Comparison of ENCODE assay signal across 8 cellular contexts in genomic region chrX:47191806-47192401, GRCh38. TPM values are rescaled to one million over a fixed set of nuclear protein-coding genes. Genes with fewer than 3 reads are reported as not detected.
DNase-seq lines count a peak whose midpoint lies in the region; ATAC-seq, FAIRE-seq and TF ChIP-seq lines count a peak whose summit lies in the region.

No MANE protein-coding gene starts in this region.

- peak overlapping the region in 1 of 2 experiments; percentile 4; a peak in 1 of 4 replicates for H4K8ac ChIP-seq in IMR-90 (ENCODE audit: low read depth in 2 of 2, low read length in 2 of 2)

- TF ChIP-seq RAD21 in IMR-90 (IDR thresholded peaks at IDR 0.05; ENCODE audit: low read length): no peak
- TF ChIP-seq RAD21 in GM12878 (IDR thresholded peaks at IDR 0.05; ENCODE audit: insufficient read depth, low read depth, low read length): no peak

- no peak for TF ChIP-seq POLR2A in IMR-90 (IDR thresholded peaks at IDR 0.05; ENCODE audit: low read depth, low read length)
- no peak for TF ChIP-seq POLR2A in GM12878 (IDR thresholded peaks at IDR 0.05; ENCODE audit: low read depth, low read length)

- no peak overlapping the region for H3K56ac ChIP-seq in IMR-90 (ENCODE audit: extremely low read depth, insufficient read depth, low read length)

- H2BK120ac ChIP-seq in IMR-90 (ENCODE audit: low read depth, low read length): no peak overlapping the region

- H2BK5ac ChIP-seq in IMR-90 (ENCODE audit: low read depth, low read length, poor library complexity, severe bottlenecking): no peak overlapping the region

- no peak overlapping the region for H2AK5ac ChIP-seq in IMR-90 (ENCODE audit: low read depth, low read length)

- H2AK9ac ChIP-seq in IMR-90 (replicated peaks; ENCODE audit: low read depth, low read length, poor library complexity): peak overlapping the region; percentile 40

- H2BK20ac ChIP-seq in IMR-90 (ENCODE audit: low read depth, low read length): no peak overlapping the region

- peak overlapping the region; percentile 81 for H3K9ac ChIP-seq in BLaER1
- H3K9ac ChIP-seq in IMR-90 (ENCODE audit: low read depth, low read length): peak overlapping the region; percentile 16; the same call in 1 of the 2 replicates
- peak overlapping the region; percentile 84 for H3K9ac ChIP-seq in GM12878 (ENCODE audit: control insufficient read depth, insufficient read depth, low read length)

- H4K20me1 ChIP-seq in BLaER1 (peaks cover 30% of the 10 kb centered on the region), IMR-90 (ENCODE audit: insufficient read depth, low read length) (peaks cover 27% of the 10 kb centered on the region), GM12878 (ENCODE audit: control insufficient read depth, insufficient read depth) (no peaks in the 10 kb centered on the region)

- no peaks in the 10 kb centered on the region for H3K9me3 Mint-ChIP-seq in mesothelial cell of epicardium

- no peaks in the 10 kb centered on the region for H3K36me3 Mint-ChIP-seq in mesothelial cell of epicardium

- dilution Hi-C loops in IMR-90 (cut with HindIII; ENCODE audit: low sequenced_read_pairs, unreplicated experiment): no loop called here

- H3K27ac ChIP-seq in BLaER1 (peak overlapping the region; percentile 78), IMR-90 (ENCODE audit: insufficient read depth, low read length) (no peak overlapping the region), GM12878 (ENCODE audit: control insufficient read depth, insufficient read depth) (peak overlapping the region; percentile 78)

- BruUV-seq in IMR-90 (replicated peaks; lab: Mats Ljungman, UMichigan): no TSS peak
- TSS peak; percentile 4 for BruUV-seq in GM12878 (replicated peaks; lab: Mats Ljungman, UMichigan)

- in situ Hi-C loops in IMR-90 (cut with MboI; ENCODE audit: low sequenced_read_pairs): loop anchor here (10.0 kb wide), 2 partner anchors 193 to 333 kb away; no protein-coding TSS in a partner anchor
- in situ Hi-C loops in GM12878 (cut with MboI): loop anchor here (5.0 to 10.0 kb wide), 2 partner anchors 195 to 463 kb away; partner anchors contain the start of genes ELK1 and UXT

- no peak for FAIRE-seq in GM12878 (lab: Jason Lieb, UNC)

- 0 out of 2 replicates have a peak overlapping the region, but pooled peaks have one; percentile 33 for H3K14ac ChIP-seq in IMR-90 (replicated peaks; ENCODE audit: low read depth, low read length)

- H3K4me2 ChIP-seq in BLaER1 (peak overlapping the region; percentile 76), IMR-90 (ENCODE audit: low read depth, low read length) (peak overlapping the region; percentile 66), GM12878 (ENCODE audit: control insufficient read depth, insufficient read depth) (peak overlapping the region; percentile 24)

- no peak overlapping the region for H4K91ac ChIP-seq in IMR-90 (ENCODE audit: insufficient read depth, low read depth, low read length)

- peak overlapping the region; percentile 67 for H2AFZ ChIP-seq in IMR-90 (replicated peaks; ENCODE audit: low read length, poor library complexity)
- no peak overlapping the region for H2AFZ ChIP-seq in GM12878 (ENCODE audit: control insufficient read depth, low read depth, low read length)

- H3K27ac Mint-ChIP-seq in mesothelial cell of epicardium: no peak overlapping the region

- CTCF ChIA-PET in IMR-90 (lab: Yijun Ruan, JAX) (interaction anchor here (0.6 kb wide), 1 partner anchor 106 kb away, joined by 3 read pairs; no protein-coding TSS in a partner anchor), GM12878 (lab: Yijun Ruan, JAX) (interaction anchor here (1.1 to 1.8 kb wide), 5 partner anchors 47 to 331 kb away, joined by 3 to 14 read pairs (median 3); partner anchors contain the start of genes NDUFB11, RBM10 and ZNF157)

- H3K27me3 Mint-ChIP-seq in mesothelial cell of epicardium (ENCODE audit: low read depth): no peaks in the 10 kb centered on the region

- peaks cover 17% of the 10 kb centered on the region for H3K36me3 ChIP-seq in BLaER1
- peaks cover 10% of the 10 kb centered on the region for H3K36me3 ChIP-seq in IMR-90 (ENCODE audit: control insufficient read depth, insufficient read depth, low read length)
- no peaks in the 10 kb centered on the region; a peak in 1 of 4 replicates for H3K36me3 ChIP-seq in GM12878 (ENCODE audit: control insufficient read depth in 2 of 2, insufficient read depth in 2 of 2, low read length in 1 of 2)

- TF ChIP-seq EP300 in GM12878 (IDR thresholded peaks at IDR 0.05; ENCODE audit: borderline replicate concordance in 1 of 2, control insufficient read depth in 1 of 2, low read depth in 2 of 2, low read length in 2 of 2): no peak

- no peak overlapping the region for H3K18ac ChIP-seq in IMR-90 (ENCODE audit: low read depth, low read length)

- H3K79me2 ChIP-seq in GM12878 (ENCODE audit: control insufficient read depth, insufficient read depth, low read length): peaks cover 45% of the 10 kb centered on the region

- H3K4ac ChIP-seq in IMR-90 (ENCODE audit: low read depth, low read length): no peak overlapping the region

- H3K4me1 Mint-ChIP-seq in mesothelial cell of epicardium: peaks cover 37% of the 10 kb centered on the region

- no peak overlapping the region for H4K5ac ChIP-seq in IMR-90 (ENCODE audit: low read depth, low read length)

- POLR2A ChIA-PET in IMR-90 (lab: Charles Lee; ENCODE audit: unreplicated experiment) (no interaction called here), GM12878 (lab: Charles Lee) (interaction anchor here (1.1 to 3.4 kb wide), 6 partner anchors 10 to 290 kb away, joined by 3 to 25 read pairs (median 5); partner anchors contain the start of genes CDK16, NDUFB11 and RBM10)

- WGBS in IMR-90 (ENCODE audit: extremely low coverage in 2 of 2, insufficient read length in 1 of 2), 2 experiments: no CpG with 5 or more reads among the region's 16 CpGs
- 36% methylated on average over 16 of the region's 16 CpGs for WGBS in GM12878 (ENCODE audit: insufficient coverage, insufficient replicate concordance, low lambda C conversion rate, missing lambda C conversion rate)

- DNase-seq in IMR-90 (no peak), GM12878 (ENCODE audit: low read depth, low spot score) (no peak), mesothelial cell of epicardium (ENCODE audit: low spot score in 2 of 2, unreplicated experiment in 2 of 2) (no peak), activated gamma-delta T cell treated with Interleukin-2 at 50 U/mL for 16 hours (no peak), anterior cingulate cortex (lab: John Stamatoyannopoulos, UW) (no peak)
- DNase-seq in stimulated activated CD4-positive, alpha-beta T cell treated with anti-CD3 and anti-CD28 coated beads, Interleukin-4, amount 100 ng/mL, for 4 hours: no peak

- TF ChIP-seq CTCF in IMR-90 (conservative IDR thresholded peaks at IDR 0.05; ENCODE audit: low read depth, low read length) (no peak), GM12878 (IDR thresholded peaks at IDR 0.05 in 2 of 3, conservative IDR thresholded peaks at IDR 0.05 in 1 of 3; ENCODE audit: control insufficient read depth in 2 of 3, extremely low read depth in 1 of 3, insufficient read depth in 1 of 3, low read depth in 3 of 3, low read length in 3 of 3) (no peak), mesothelial cell of epicardium (IDR thresholded peaks at IDR 0.05; ENCODE audit: unreplicated experiment) (no peak)

- H3K23ac ChIP-seq in IMR-90 (ENCODE audit: low read depth, low read length): 0 out of 2 replicates have a peak overlapping the region, but pooled peaks have one; percentile 62

- H3K27me3 ChIP-seq in BLaER1 (no peaks in the 10 kb centered on the region), IMR-90 (ENCODE audit: control insufficient read depth, insufficient read depth, low read length) (no peaks in the 10 kb centered on the region; the same call in 1 of the 2 replicates), GM12878 (replicated peaks in 1 of 2; ENCODE audit: control insufficient read depth in 2 of 2, insufficient read depth in 2 of 2, low read length in 1 of 2) (no peaks in the 10 kb centered on the region)

- no peaks in the 10 kb centered on the region; the same call in 1 of the 2 replicates for H3K9me1 ChIP-seq in IMR-90 (ENCODE audit: insufficient read depth, low read length)

- peak overlapping the region; percentile 80 for H3K4me3 Mint-ChIP-seq in mesothelial cell of epicardium

- H3K79me1 ChIP-seq in IMR-90 (ENCODE audit: low read depth in 1 of 2, low read length in 2 of 2): peaks cover 8 to 31% of the 10 kb centered on the region in 2 experiments

- SMC1A ChIA-PET in GM12878 (lab: Charles Lee; ENCODE audit: uncharacterized antibody, unreplicated experiment): interaction anchor here (0.7 to 2.4 kb wide), 4 partner anchors 46 to 345 kb away, joined by 3 to 8 read pairs (median 6); partner anchors contain the start of genes NDUFB11 and RBM10

- H3K4me3 ChIP-seq in BLaER1 (peak overlapping the region; percentile 90), IMR-90 (ENCODE audit: insufficient read depth, low read depth, low read length) (peak overlapping the region; percentile 60), GM12878 (peak overlapping the region; percentile 77)

- ATAC-seq in IMR-90 (ENCODE audit: low read depth): no peak
- peak; percentile 7; the same call in 2 of the 3 replicates for ATAC-seq in GM12878
- ATAC-seq in HG02571 (IDR thresholded peaks at IDR 0.05; ENCODE audit: unreplicated experiment): no peak

- H3K4me1 ChIP-seq in BLaER1: peaks cover 42% of the 10 kb centered on the region
- peaks cover 15% of the 10 kb centered on the region for H3K4me1 ChIP-seq in IMR-90 (ENCODE audit: control insufficient read depth, insufficient read depth, low read length)
- peaks cover 10% of the 10 kb centered on the region for H3K4me1 ChIP-seq in GM12878 (ENCODE audit: control insufficient read depth, insufficient read depth, low read length)

- no peaks in the 10 kb centered on the region for H3K9me3 ChIP-seq in BLaER1
- no peaks in the 10 kb centered on the region for H3K9me3 ChIP-seq in IMR-90 (ENCODE audit: control insufficient read depth, insufficient read depth, low read length)
- no peaks in the 10 kb centered on the region for H3K9me3 ChIP-seq in GM12878 (replicated peaks; ENCODE audit: control insufficient read depth, insufficient read depth, low read length)

- no peak overlapping the region for H2BK15ac ChIP-seq in IMR-90 (ENCODE audit: low read depth, low read length)

- RAD21 ChIA-PET in GM12878 (lab: Charles Lee; ENCODE audit: unreplicated experiment): interaction anchor here (1.1 to 2.5 kb wide), 3 partner anchors 26 to 332 kb away, joined by 4 to 14 read pairs (median 8); partner anchors contain the start of genes CDK16, NDUFB11 and RBM10

- intact Hi-C loops in IMR-90 (cut with micrococcal nuclease) (loop anchor here (2.0 to 5.0 kb wide), 4 partner anchors 121 to 833 kb away; partner anchors contain the start of gene ZNF41), GM12878 (cut with micrococcal nuclease; ENCODE audit: unreplicated experiment) (loop anchor here (2.0 to 5.0 kb wide), 6 partner anchors 27 to 1755 kb away; partner anchors contain the start of genes CDK16, NDUFB11 and RBM10)

RNA-seq across cellular contexts. Expression of gene UBA1, which starts 1.7 kb away (rescaled TPM):
- total RNA-seq in IMR-90 (2012; rRNA removed) (256 and 299 TPM in 2 replicates), GM12878 (2014; rRNA removed) (228 and 255 TPM in 2 replicates), GM12878 (2014; rRNA removed; fragmentation: Illumina TruSeq; extraction: Trizol) (60.1 and 64.7 TPM in 2 replicates), GM12878 (2021) (296 and 314 TPM in 2 replicates), mesothelial cell of epicardium (349 to 350 TPM (median 350 TPM) in 3 replicates)
- polyA plus RNA-seq in IMR-90 (2012; rRNA removed) (343 and 366 TPM in 2 replicates), GM12878 (2011; rRNA removed) (96.5 and 271 TPM in 2 replicates), GM12878 (2014; fragmentation: Illumina TruSeq; extraction: Trizol) (121 and 180 TPM in 2 replicates), GM12878 (2014; fragmentation: Nextera tagmentation; extraction: Ambion mirVana) (10 to 100 TPM; 60.4 to 79.9 TPM), GM12878 (2014; rRNA removed) (225 and 247 TPM in 2 replicates), GM12878 (2016; fragmentation: Nextera tagmentation; extraction: Ambion mirVana) (100 to 1,000 TPM; 208 to 229 TPM)
- polyA plus RNA-seq in IMR-90 (2012; cell fraction: cytosol; rRNA removed): 253 and 341 TPM in 2 replicates
- 285 and 480 TPM in 2 replicates for polyA plus RNA-seq in IMR-90 (2012; cell fraction: nucleus; rRNA removed; ENCODE audit: low replicate concordance)
- total RNA-seq in GM12878 (2013; cell fraction: nucleolus; rRNA removed): 132 and 146 TPM in 2 replicates
- 130 TPM for polyA plus RNA-seq in GM12878 (2011; ENCODE audit: low read depth)
- polyA plus RNA-seq in GM12878 (2011; cell fraction: cytosol; rRNA removed): 291 and 337 TPM in 2 replicates
- 336 and 470 TPM in 2 replicates for polyA plus RNA-seq in GM12878 (2011; cell fraction: nucleus; rRNA removed)
- 161 and 179 TPM in 2 replicates for polyA plus RNA-seq in GM12878 (2012)
- 354 and 380 TPM in 2 replicates for polyA minus RNA-seq in GM12878 (2011; rRNA and poly(A)+ RNA removed)
- polyA minus RNA-seq in GM12878 (2011; cell fraction: cytosol; rRNA and poly(A)+ RNA removed): 111 and 133 TPM in 2 replicates
- polyA minus RNA-seq in GM12878 (2011; cell fraction: nucleus; rRNA and poly(A)+ RNA removed): 65.5 and 116 TPM in 2 replicates

RNA-seq across cellular contexts. Expression of gene CDK16, which starts 26.6 kb away (rescaled TPM):
- total RNA-seq in IMR-90 (2012; rRNA removed) (69.4 and 85.3 TPM in 2 replicates), GM12878 (2014; rRNA removed) (45.6 and 45.7 TPM in 2 replicates), GM12878 (2014; rRNA removed; fragmentation: Illumina TruSeq; extraction: Trizol) (32.0 and 32.1 TPM in 2 replicates), GM12878 (2021) (63.5 and 64.5 TPM in 2 replicates), mesothelial cell of epicardium (216 to 226 TPM (median 221 TPM) in 3 replicates)
- polyA plus RNA-seq in IMR-90 (2012; rRNA removed) (106 and 116 TPM in 2 replicates), GM12878 (2011; rRNA removed) (36.5 and 75.1 TPM in 2 replicates), GM12878 (2014; fragmentation: Illumina TruSeq; extraction: Trizol) (41.4 and 50.7 TPM in 2 replicates), GM12878 (2014; fragmentation: Nextera tagmentation; extraction: Ambion mirVana) (1 to 10 TPM; 2.4 to 4.1 TPM), GM12878 (2014; rRNA removed) (57.1 and 64.1 TPM in 2 replicates), GM12878 (2016; fragmentation: Nextera tagmentation; extraction: Ambion mirVana) (10 to 100 TPM; 43.7 to 52.7 TPM)
- 72.0 and 131 TPM in 2 replicates for polyA plus RNA-seq in IMR-90 (2012; cell fraction: cytosol; rRNA removed)
- polyA plus RNA-seq in IMR-90 (2012; cell fraction: nucleus; rRNA removed; ENCODE audit: low replicate concordance): 187 and 297 TPM in 2 replicates
- total RNA-seq in GM12878 (2013; cell fraction: nucleolus; rRNA removed): 48.3 and 52.2 TPM in 2 replicates
- polyA plus RNA-seq in GM12878 (2011; ENCODE audit: low read depth): 42.8 TPM
- polyA plus RNA-seq in GM12878 (2011; cell fraction: cytosol; rRNA removed): 92.7 and 112 TPM in 2 replicates
- 278 and 292 TPM in 2 replicates for polyA plus RNA-seq in GM12878 (2011; cell fraction: nucleus; rRNA removed)
- polyA plus RNA-seq in GM12878 (2012): 54.4 and 59.2 TPM in 2 replicates
- polyA minus RNA-seq in GM12878 (2011; rRNA and poly(A)+ RNA removed): 83.6 and 118 TPM in 2 replicates
- polyA minus RNA-seq in GM12878 (2011; cell fraction: cytosol; rRNA and poly(A)+ RNA removed): 46.0 and 50.3 TPM in 2 replicates
- 40.9 and 54.2 TPM in 2 replicates for polyA minus RNA-seq in GM12878 (2011; cell fraction: nucleus; rRNA and poly(A)+ RNA removed)

RNA-seq across cellular contexts. Expression of gene USP11, which starts 40.9 kb away (rescaled TPM):
- total RNA-seq in IMR-90 (2012; rRNA removed) (50.5 and 59.7 TPM in 2 replicates), GM12878 (2014; rRNA removed) (15.8 and 20.0 TPM in 2 replicates), GM12878 (2014; rRNA removed; fragmentation: Illumina TruSeq; extraction: Trizol) (13.1 and 14.6 TPM in 2 replicates), GM12878 (2021) (37.5 and 42.3 TPM in 2 replicates), mesothelial cell of epicardium (315 to 337 TPM (median 315 TPM) in 3 replicates)
- polyA plus RNA-seq in IMR-90 (2012; rRNA removed) (33.0 and 33.5 TPM in 2 replicates), GM12878 (2011; rRNA removed) (9.1 and 24.7 TPM in 2 replicates), GM12878 (2014; fragmentation: Illumina TruSeq; extraction: Trizol) (19.9 and 21.0 TPM in 2 replicates), GM12878 (2014; fragmentation: Nextera tagmentation; extraction: Ambion mirVana) (1 to 10 TPM; 3.3 to 5.9 TPM), GM12878 (2014; rRNA removed) (21.8 and 25.1 TPM in 2 replicates), GM12878 (2016; fragmentation: Nextera tagmentation; extraction: Ambion mirVana) (10 to 100 TPM; 42.5 to 44.0 TPM)
- 18.8 and 25.3 TPM in 2 replicates for polyA plus RNA-seq in IMR-90 (2012; cell fraction: cytosol; rRNA removed)
- polyA plus RNA-seq in IMR-90 (2012; cell fraction: nucleus; rRNA removed; ENCODE audit: low replicate concordance): 110 and 113 TPM in 2 replicates
- total RNA-seq in GM12878 (2013; cell fraction: nucleolus; rRNA removed): 57.1 and 66.4 TPM in 2 replicates
- 22.8 TPM for polyA plus RNA-seq in GM12878 (2011; ENCODE audit: low read depth)
- 18.6 and 21.9 TPM in 2 replicates for polyA plus RNA-seq in GM12878 (2011; cell fraction: cytosol; rRNA removed)
- 79.1 and 80.0 TPM in 2 replicates for polyA plus RNA-seq in GM12878 (2011; cell fraction: nucleus; rRNA removed)
- polyA plus RNA-seq in GM12878 (2012): 43.0 and 52.9 TPM in 2 replicates
- polyA minus RNA-seq in GM12878 (2011; rRNA and poly(A)+ RNA removed): 50.6 and 62.9 TPM in 2 replicates
- polyA minus RNA-seq in GM12878 (2011; cell fraction: cytosol; rRNA and poly(A)+ RNA removed): 19.5 and 23.9 TPM in 2 replicates
- polyA minus RNA-seq in GM12878 (2011; cell fraction: nucleus; rRNA and poly(A)+ RNA removed): 31.4 and 64.7 TPM in 2 replicates

RNA-seq across cellular contexts. Expression of gene RBM10, which starts 46.9 kb away (rescaled TPM):
- total RNA-seq in IMR-90 (2012; rRNA removed) (36.0 and 37.8 TPM in 2 replicates), GM12878 (2014; rRNA removed) (46.8 and 48.0 TPM in 2 replicates), GM12878 (2014; rRNA removed; fragmentation: Illumina TruSeq; extraction: Trizol) (20.7 and 24.8 TPM in 2 replicates), GM12878 (2021) (55.5 and 57.6 TPM in 2 replicates), mesothelial cell of epicardium (56.7 to 61.4 TPM (median 58.7 TPM) in 3 replicates)
- polyA plus RNA-seq in IMR-90 (2012; rRNA removed) (33.4 and 38.3 TPM in 2 replicates), GM12878 (2011; rRNA removed) (7.8 and 16.0 TPM in 2 replicates), GM12878 (2014; fragmentation: Illumina TruSeq; extraction: Trizol) (10.4 and 22.5 TPM in 2 replicates), GM12878 (2014; fragmentation: Nextera tagmentation; extraction: Ambion mirVana) (1 to 10 TPM; 1.4 to 4.4 TPM), GM12878 (2014; rRNA removed) (34.9 and 40.2 TPM in 2 replicates), GM12878 (2016; fragmentation: Nextera tagmentation; extraction: Ambion mirVana) (10 to 100 TPM; 50.0 to 60.0 TPM)
- polyA plus RNA-seq in IMR-90 (2012; cell fraction: cytosol; rRNA removed): 26.7 and 40.1 TPM in 2 replicates
- polyA plus RNA-seq in IMR-90 (2012; cell fraction: nucleus; rRNA removed; ENCODE audit: low replicate concordance): 61.7 and 97.3 TPM in 2 replicates
- total RNA-seq in GM12878 (2013; cell fraction: nucleolus; rRNA removed): 20.5 and 23.3 TPM in 2 replicates
- polyA plus RNA-seq in GM12878 (2011; ENCODE audit: low read depth): 9.2 TPM
- polyA plus RNA-seq in GM12878 (2011; cell fraction: cytosol; rRNA removed): 26.5 and 30.1 TPM in 2 replicates
- polyA plus RNA-seq in GM12878 (2011; cell fraction: nucleus; rRNA removed): 65.0 and 78.6 TPM in 2 replicates
- polyA plus RNA-seq in GM12878 (2012): 28.7 and 33.3 TPM in 2 replicates
- polyA minus RNA-seq in GM12878 (2011; rRNA and poly(A)+ RNA removed): 18.5 and 31.5 TPM in 2 replicates
- 20.6 and 22.2 TPM in 2 replicates for polyA minus RNA-seq in GM12878 (2011; cell fraction: cytosol; rRNA and poly(A)+ RNA removed)
- 9.6 and 17.0 TPM in 2 replicates for polyA minus RNA-seq in GM12878 (2011; cell fraction: nucleus; rRNA and poly(A)+ RNA removed)

RNA-seq across cellular contexts. Expression of gene NDUFB11, which starts 47.4 kb away (rescaled TPM):
- total RNA-seq in IMR-90 (2012; rRNA removed) (17.0 and 24.4 TPM in 2 replicates), GM12878 (2014; rRNA removed) (179 and 202 TPM in 2 replicates), GM12878 (2014; rRNA removed; fragmentation: Illumina TruSeq; extraction: Trizol) (51.2 and 60.8 TPM in 2 replicates), GM12878 (2021) (101 and 106 TPM in 2 replicates), mesothelial cell of epicardium (82.9 to 85.7 TPM (median 83.9 TPM) in 3 replicates)
- polyA plus RNA-seq in IMR-90 (2012; rRNA removed) (58.3 and 67.7 TPM in 2 replicates), GM12878 (2011; rRNA removed) (27.3 and 53.4 TPM in 2 replicates), GM12878 (2014; fragmentation: Illumina TruSeq; extraction: Trizol) (41.5 and 42.5 TPM in 2 replicates), GM12878 (2014; fragmentation: Nextera tagmentation; extraction: Ambion mirVana) (10 to 100 TPM; 16.1 to 44.5 TPM), GM12878 (2014; rRNA removed) (164 and 211 TPM in 2 replicates), GM12878 (2016; fragmentation: Nextera tagmentation; extraction: Ambion mirVana) (100 to 1,000 TPM; 197 to 199 TPM)
- polyA plus RNA-seq in IMR-90 (2012; cell fraction: cytosol; rRNA removed): 115 and 212 TPM in 2 replicates
- polyA plus RNA-seq in IMR-90 (2012; cell fraction: nucleus; rRNA removed; ENCODE audit: low replicate concordance): 20.4 and 29.9 TPM in 2 replicates
- total RNA-seq in GM12878 (2013; cell fraction: nucleolus; rRNA removed): 6.3 and 11.1 TPM in 2 replicates
- polyA plus RNA-seq in GM12878 (2011; ENCODE audit: low read depth): 14.4 TPM
- 92.9 and 97.2 TPM in 2 replicates for polyA plus RNA-seq in GM12878 (2011; cell fraction: cytosol; rRNA removed)
- polyA plus RNA-seq in GM12878 (2011; cell fraction: nucleus; rRNA removed): 33.8 and 41.1 TPM in 2 replicates
- 89.4 and 91.6 TPM in 2 replicates for polyA plus RNA-seq in GM12878 (2012)
- polyA minus RNA-seq in GM12878 (2011; rRNA and poly(A)+ RNA removed): 46.4 and 67.7 TPM in 2 replicates
- 24.2 and 27.1 TPM in 2 replicates for polyA minus RNA-seq in GM12878 (2011; cell fraction: cytosol; rRNA and poly(A)+ RNA removed)
- polyA minus RNA-seq in GM12878 (2011; cell fraction: nucleus; rRNA and poly(A)+ RNA removed): 8.1 and 15.1 TPM in 2 replicates

Comparison
In these comparisons a context has a peak if more than half of its experiments do, and no peak if none do; other contexts are left out.
1. H3K4me2 ChIP-seq: peak in every context shown above with its lines; median percentile 76 in BLaER1; 66 in IMR-90; 24 in GM12878.
2. H3K9ac ChIP-seq: peak in every context shown above with its lines; median percentile 84 in GM12878; 81 in BLaER1; 16 in IMR-90.